Comparison of ENCODE assay signal across 10 cellular contexts in the genomic region with DNA sequence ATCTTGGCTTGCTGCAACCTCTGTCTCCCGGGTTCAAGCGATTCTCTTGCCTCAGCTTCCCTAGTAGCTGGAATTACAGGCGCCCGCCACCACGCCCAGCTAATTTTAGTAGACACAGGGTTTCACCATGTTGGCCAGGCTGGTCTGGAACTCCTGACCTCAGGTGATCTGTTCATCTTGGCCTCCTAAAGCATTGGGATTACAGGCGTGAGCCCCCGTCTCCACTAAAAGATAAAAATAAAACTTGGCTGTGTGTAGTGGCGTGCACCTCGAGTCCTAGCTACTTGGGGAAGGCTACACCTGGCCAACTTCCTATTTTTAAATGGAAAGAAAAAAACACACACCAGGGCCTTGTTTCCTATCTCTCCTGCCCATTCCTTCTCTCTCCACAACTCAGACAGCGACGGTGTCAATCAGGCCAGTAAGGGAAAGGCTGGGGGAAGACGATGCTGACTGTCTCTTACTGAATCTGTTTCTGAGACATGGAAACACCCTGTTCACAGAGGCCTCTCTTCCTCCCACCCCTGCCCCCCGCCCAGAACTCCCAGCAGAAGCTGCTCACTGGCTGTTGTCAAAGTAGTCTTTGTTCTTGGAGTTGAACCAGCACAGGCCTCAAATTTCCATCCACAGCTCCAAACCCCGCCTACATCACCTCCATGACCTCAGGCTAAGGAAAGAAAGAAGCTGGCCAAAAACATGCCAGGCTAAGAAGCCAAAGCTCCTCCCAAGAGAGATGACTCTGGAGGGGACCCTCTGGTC.
DNase-seq lines count a peak whose midpoint lies in the region; ATAC-seq and TF ChIP-seq lines count a peak whose summit lies in the region.
"Had no signal": no experiment of that assay in that cellular context is flagged by ENCODE, and none has a peak within 500 bp of the region (broad histone marks: within the 10 kb centered on the region; RNA-seq: fewer than 3 reads in every experiment).

No MANE protein-coding gene starts in this region.

- TF ChIP-seq CTCF in ovary (IDR thresholded peaks at IDR 0.05), result no peak

- H3K4me1 ChIP-seq in BLaER1 treated with 17β-estradiol and CSF1 and Interleukin-3, amounts not matched to agents 10 nM and 100 nM, result peaks cover 47 to 83% (median 76%) of the 10 kb centered on the region in 10 experiments
- peaks cover 18% of the 10 kb centered on the region for H3K4me1 ChIP-seq in ovary (ENCODE audit: insufficient read depth)

- no peaks in the 10 kb centered on the region for H3K9me3 Mint-ChIP-seq in activated CD4-positive, alpha-beta T cell treated with anti-CD3 and anti-CD28 coated beads for 36 hours (ENCODE audit: low read depth)

- CTCF ChIA-PET in activated CD4-positive, alpha-beta T cell treated with anti-CD3 and anti-CD28 coated beads for 36 hours (lab: Charles Lee), result interaction anchor here (0.7 kb wide), 1 partner anchor 21 kb away, joined by 4 read pairs; no protein-coding TSS in a partner anchor

- no peaks in the 10 kb centered on the region for H3K36me3 Mint-ChIP-seq in activated CD4-positive, alpha-beta T cell treated with anti-CD3 and anti-CD28 coated beads for 36 hours (ENCODE audit: low read depth)

- H3K4me3 ChIP-seq in BLaER1 treated with 17β-estradiol and CSF1 and Interleukin-3, amounts not matched to agents 10 nM and 100 nM, result no peak overlapping the region
- no peak overlapping the region for H3K4me3 ChIP-seq in ovary

- H3K4me1 Mint-ChIP-seq in activated CD4-positive, alpha-beta T cell treated with anti-CD3 and anti-CD28 coated beads for 36 hours, result peaks cover 6% of the 10 kb centered on the region

- H3K27ac Mint-ChIP-seq in activated CD4-positive, alpha-beta T cell treated with anti-CD3 and anti-CD28 coated beads for 36 hours, result no peak overlapping the region
- H3K27ac Mint-ChIP-seq: activated CD8-positive, alpha-beta T cell treated with anti-CD3 and anti-CD28 coated beads, Interleukin-2, amount 10 ng/mL, durations not matched to agents 7 days and 5 days had no signal

- peaks cover 0 to 7% (median 0%) of the 10 kb centered on the region in 11 experiments; a peak in 3 of 22 replicates for H3K27me3 ChIP-seq in BLaER1 treated with 17β-estradiol and CSF1 and Interleukin-3, amounts not matched to agents 10 nM and 100 nM
- no peaks in the 10 kb centered on the region for H3K27me3 ChIP-seq in ovary

- H3K9me3 ChIP-seq in BLaER1 treated with 17β-estradiol and CSF1 and Interleukin-3, amounts not matched to agents 10 nM and 100 nM (replicated peaks in 1 of 11), result no peaks in the 10 kb centered on the region
- H3K9me3 ChIP-seq in ovary, result no peaks in the 10 kb centered on the region

- POLR2A ChIA-PET in activated CD4-positive, alpha-beta T cell treated with anti-CD3 and anti-CD28 coated beads for 36 hours (lab: Charles Lee), result no interaction called here

- no peak overlapping the region for H3K4me3 Mint-ChIP-seq in activated CD4-positive, alpha-beta T cell treated with anti-CD3 and anti-CD28 coated beads for 36 hours
- H3K4me3 Mint-ChIP-seq: activated CD8-positive, alpha-beta T cell treated with anti-CD3 and anti-CD28 coated beads, Interleukin-2, amount 10 ng/mL, durations not matched to agents 7 days and 5 days had no signal

- DNase-seq in foreskin melanocyte (peak; percentile 83), ovary (peak; percentile 68 to 84 (median 79)), NCI-H1105 treated with DMSO at 0.1 percent for 48 hours (lab: John Stamatoyannopoulos, UW) (no peak), SHP77 treated with DMSO at 0.1 percent for 48 hours (lab: John Stamatoyannopoulos, UW) (no peak)
- DNase-seq in activated CD4-positive, alpha-beta T cell treated with anti-CD3 and anti-CD28 coated beads for 36 hours, result no peak
- DNase-seq: activated CD8-positive, alpha-beta T cell treated with anti-CD3 and anti-CD28 coated beads, Interleukin-2, amount 10 ng/mL, durations not matched to agents 7 days and 5 days; DMS53 had no signal

- peaks cover 12% of the 10 kb centered on the region for H3K27me3 Mint-ChIP-seq in activated CD4-positive, alpha-beta T cell treated with anti-CD3 and anti-CD28 coated beads for 36 hours

- 53 to 60% (median 60%) methylated on average over 14 of the region's 14 CpGs for WGBS in ovary, 3 donors

- H3K36me3 ChIP-seq in BLaER1 treated with 17β-estradiol and CSF1 and Interleukin-3, amounts not matched to agents 10 nM and 100 nM, result peaks cover 0 to 12% (median 0%) of the 10 kb centered on the region in 11 experiments; a peak in 6 of 22 replicates
- no peaks in the 10 kb centered on the region for H3K36me3 ChIP-seq in ovary

- H4K20me1 ChIP-seq in BLaER1 treated with 17β-estradiol and CSF1 and Interleukin-3, amounts not matched to agents 10 nM and 100 nM, result peaks cover 0 to 53% (median 0%) of the 10 kb centered on the region in 11 experiments; a peak in 8 of 22 replicates

- TF ChIP-seq EP300 in ovary (IDR thresholded peaks at IDR 0.05), result no peak

- H3K27ac ChIP-seq in BLaER1 treated with 17β-estradiol and CSF1 and Interleukin-3, amounts not matched to agents 10 nM and 100 nM, result peak overlapping the region in 9 of 11 experiments; percentile 33 to 69 (median 64); a peak in 18 of 22 replicates
- peak overlapping the region in 1 of 2 donors; percentile 67 for H3K27ac ChIP-seq in ovary

- no peak for TF ChIP-seq POLR2A in ovary (IDR thresholded peaks at IDR 0.05)

- peak; percentile 63 for ATAC-seq in SK-N-SH treated with all-trans-retinoic acid at 6 μM for 48 hours
- ATAC-seq in activated CD4-positive, alpha-beta T cell treated with anti-CD3 and anti-CD28 coated beads for 36 hours, result no peak
- no peak for ATAC-seq in GM21825 (IDR thresholded peaks at IDR 0.05; ENCODE audit: unreplicated experiment)
- ATAC-seq: activated CD8-positive, alpha-beta T cell treated with anti-CD3 and anti-CD28 coated beads, Interleukin-2, amount 10 ng/mL, durations not matched to agents 7 days and 5 days had no signal

- H3K9ac ChIP-seq in BLaER1 treated with 17β-estradiol and CSF1 and Interleukin-3, amounts not matched to agents 10 nM and 100 nM, result peak overlapping the region in 6 of 11 experiments; percentile 0 to 44 (median 34); a peak in 5 of 22 replicates

- H3K4me2 ChIP-seq in BLaER1 treated with 17β-estradiol and CSF1 and Interleukin-3, amounts not matched to agents 10 nM and 100 nM, result peak overlapping the region; percentile 36 to 73 (median 60)

- intact Hi-C loops in ovary (cut with DNase I), result loop anchor here in 1 of 4 donors (5.0 kb wide), 1 partner anchor 1424 kb away; no protein-coding TSS in a partner anchor
- intact Hi-C loops in activated CD4-positive, alpha-beta T cell treated with anti-CD3 and anti-CD28 coated beads for 36 hours (cut with DNase I, micrococcal nuclease), result loop anchor here in 1 of 2 experiments (5.0 kb wide), 1 partner anchor 114 kb away; a partner anchor contains a TSS

TF ChIP-seq in SK-N-SH treated with all-trans-retinoic acid at 6 μM for 48 hours, 23 proteins besides CTCF, POLR2A, EP300 and RAD21 (continues in another document):
- TF ChIP-seq ZC3H10 (CRISPR knock-in tag; IDR thresholded peaks at IDR 0.05), result no peak
- TF ChIP-seq ZNF565 (CRISPR knock-in tag; conservative IDR thresholded peaks at IDR 0.05; ENCODE audit: low read depth), result no peak
- TF ChIP-seq SNAI2 (CRISPR knock-in tag; IDR thresholded peaks at IDR 0.05), result no peak
- TF ChIP-seq, protein P1, sequence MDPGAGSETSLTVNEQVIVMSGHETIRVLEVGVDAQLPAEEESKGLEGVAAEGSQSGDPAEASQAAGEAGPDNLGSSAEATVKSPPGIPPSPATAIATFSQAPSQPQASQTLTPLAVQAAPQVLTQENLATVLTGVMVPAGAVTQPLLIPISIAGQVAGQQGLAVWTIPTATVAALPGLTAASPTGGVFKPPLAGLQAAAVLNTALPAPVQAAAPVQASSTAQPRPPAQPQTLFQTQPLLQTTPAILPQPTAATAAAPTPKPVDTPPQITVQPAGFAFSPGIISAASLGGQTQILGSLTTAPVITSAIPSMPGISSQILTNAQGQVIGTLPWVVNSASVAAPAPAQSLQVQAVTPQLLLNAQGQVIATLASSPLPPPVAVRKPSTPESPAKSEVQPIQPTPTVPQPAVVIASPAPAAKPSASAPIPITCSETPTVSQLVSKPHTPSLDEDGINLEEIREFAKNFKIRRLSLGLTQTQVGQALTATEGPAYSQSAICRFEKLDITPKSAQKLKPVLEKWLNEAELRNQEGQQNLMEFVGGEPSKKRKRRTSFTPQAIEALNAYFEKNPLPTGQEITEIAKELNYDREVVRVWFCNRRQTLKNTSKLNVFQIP (CRISPR knock-in tag; IDR thresholded peaks at IDR 0.05; ENCODE audit: borderline replicate concordance, low read depth), result no peak
- no peak for TF ChIP-seq ZFP30 (CRISPR knock-in tag; IDR thresholded peaks at IDR 0.05)
- TF ChIP-seq CSDC2 (CRISPR knock-in tag; IDR thresholded peaks at IDR 0.05), result no peak
- no peak for TF ChIP-seq ZNF8 (CRISPR knock-in tag; IDR thresholded peaks at IDR 0.05)
- no peak for TF ChIP-seq PPARA (CRISPR knock-in tag; IDR thresholded peaks at IDR 0.05; ENCODE audit: borderline replicate concordance)
- no peak for TF ChIP-seq ZNF70 (CRISPR knock-in tag; IDR thresholded peaks at IDR 0.05)
- TF ChIP-seq ARNTL (CRISPR knock-in tag; IDR thresholded peaks at IDR 0.05; ENCODE audit: borderline replicate concordance, low read depth), result no peak
- TF ChIP-seq, protein P2, sequence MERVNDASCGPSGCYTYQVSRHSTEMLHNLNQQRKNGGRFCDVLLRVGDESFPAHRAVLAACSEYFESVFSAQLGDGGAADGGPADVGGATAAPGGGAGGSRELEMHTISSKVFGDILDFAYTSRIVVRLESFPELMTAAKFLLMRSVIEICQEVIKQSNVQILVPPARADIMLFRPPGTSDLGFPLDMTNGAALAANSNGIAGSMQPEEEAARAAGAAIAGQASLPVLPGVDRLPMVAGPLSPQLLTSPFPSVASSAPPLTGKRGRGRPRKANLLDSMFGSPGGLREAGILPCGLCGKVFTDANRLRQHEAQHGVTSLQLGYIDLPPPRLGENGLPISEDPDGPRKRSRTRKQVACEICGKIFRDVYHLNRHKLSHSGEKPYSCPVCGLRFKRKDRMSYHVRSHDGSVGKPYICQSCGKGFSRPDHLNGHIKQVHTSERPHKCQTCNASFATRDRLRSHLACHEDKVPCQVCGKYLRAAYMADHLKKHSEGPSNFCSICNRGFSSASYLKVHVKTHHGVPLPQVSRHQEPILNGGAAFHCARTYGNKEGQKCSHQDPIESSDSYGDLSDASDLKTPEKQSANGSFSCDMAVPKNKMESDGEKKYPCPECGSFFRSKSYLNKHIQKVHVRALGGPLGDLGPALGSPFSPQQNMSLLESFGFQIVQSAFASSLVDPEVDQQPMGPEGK (CRISPR knock-in tag; IDR thresholded peaks at IDR 0.05; ENCODE audit: borderline replicate concordance), result no peak
- no peak for TF ChIP-seq ESRRG (CRISPR knock-in tag; IDR thresholded peaks at IDR 0.05)
- no peak for TF ChIP-seq ZFP3 (CRISPR knock-in tag; IDR thresholded peaks at IDR 0.05)
- no peak for TF ChIP-seq OSR1 (CRISPR knock-in tag; IDR thresholded peaks at IDR 0.05)

Comparison
In these comparisons a context has a peak if more than half of its experiments do, and no peak if none do; other contexts are left out.
1. DNase-seq: peak in foreskin melanocyte (single experiment) and ovary (5 of 5); none in NCI-H1105 treated with DMSO at 0.1 percent for 48 hours (single experiment), SHP77 treated with DMSO at 0.1 percent for 48 hours (single experiment) and activated CD4-positive, alpha-beta T cell treated with anti-CD3 and anti-CD28 coated beads for 36 hours (single experiment).